ENCODE assay signal across 30 cellular contexts in genomic region chr14:21077672-21078071, GRCh38. TPM values are rescaled to one million over a fixed set of nuclear protein-coding genes. Genes with fewer than 3 reads are reported as not detected.
"Had no signal": no experiment of that assay in that cellular context is flagged by ENCODE, and none has a peak within 500 bp of the region (broad histone marks: within the 10 kb centered on the region; RNA-seq: fewer than 3 reads in every experiment).

No MANE protein-coding gene starts in this region.

- H3K4me3 Mint-ChIP-seq: activated naive CD4-positive, alpha-beta T cell treated with anti-CD3 and anti-CD28 coated beads for 36 hours; activated naive CD8-positive, alpha-beta T cell; activated T-helper 17 cell treated with anti-CD3 and anti-CD28 coated beads, Interleukin-2, amount 50 U/mL, for 72 hours; WTC11 had no signal

- H3K9me3 Mint-ChIP-seq: activated naive CD4-positive, alpha-beta T cell treated with anti-CD3 and anti-CD28 coated beads for 36 hours; activated T-helper 17 cell treated with anti-CD3 and anti-CD28 coated beads, Interleukin-2, amount 50 U/mL, for 72 hours; WTC11 had no signal

- H3K4me1 Mint-ChIP-seq: activated T-helper 17 cell treated with anti-CD3 and anti-CD28 coated beads, Interleukin-2, amount 50 U/mL, for 72 hours had no signal

- H3K9me3 ChIP-seq: adrenal gland, SJSA1 had no signal

- H3K36me3 Mint-ChIP-seq: activated naive CD8-positive, alpha-beta T cell had no signal

- DNase-seq: activated CD4-positive, alpha-beta T cell treated with anti-CD3 and anti-CD28 coated beads for 48 hours; activated CD4-positive, alpha-beta T cell treated with anti-CD3 and anti-CD28 coated beads, Interleukin-2, amount 50 U/mL, for 48 hours; activated CD4-positive, CD25-positive, alpha-beta regulatory T cell treated with anti-CD3 and anti-CD28 coated beads, Interleukin-2, amount 50 U/mL, for 72 hours; activated gamma-delta T cell; activated naive CD4-positive, alpha-beta T cell treated with anti-CD3 and anti-CD28 coated beads for 36 hours; activated T-cell treated with anti-CD3 and anti-CD28 coated beads for 4 hours; activated T-cell treated with anti-CD3 and anti-CD28 coated beads, Interleukin-2, amount 50 U/mL, for 48 hours; adrenal gland; MV-4-11; NCI-H1092 treated with DMSO at 0.1 percent for 48 hours; NCI-H1417 treated with DMSO at 0.1 percent for 48 hours; NCI-H1694; NCI-H2029; NCI-H2107; NCI-H2171 treated with DMSO at 0.1 percent for 48 hours; NCI-H226; NCI-H526 treated with DMSO at 0.1 percent for 48 hours; PC-3; SHP77; SW 1271 had no signal

- H3K4me1 ChIP-seq: SJSA1 had no signal

- ATAC-seq: activated T-helper 17 cell treated with anti-CD3 and anti-CD28 coated beads, Interleukin-2, amount 50 U/mL, for 72 hours; PC-3; SK-N-SH treated with all-trans-retinoic acid at 6 μM for 48 hours; WTC11 had no signal

- H3K27ac Mint-ChIP-seq: activated naive CD4-positive, alpha-beta T cell treated with anti-CD3 and anti-CD28 coated beads for 36 hours; activated naive CD8-positive, alpha-beta T cell; activated T-helper 17 cell treated with anti-CD3 and anti-CD28 coated beads, Interleukin-2, amount 50 U/mL, for 72 hours; WTC11 had no signal

- H3K27ac ChIP-seq: KMS-11, SJSA1 had no signal

- H3K4me3 ChIP-seq: adrenal gland, SJSA1 had no signal

- H3K27me3 ChIP-seq: adrenal gland, SJSA1 had no signal

RNA-seq across cellular contexts. Expression of gene ARHGEF40, which starts 7.6 kb away (rescaled TPM):
- total RNA-seq: activated naive CD4-positive, alpha-beta T cell treated with anti-CD3 and anti-CD28 coated beads for 36 hours; T-helper 1 cell treated with Interleukin-12 subunit alpha and Interleukin-12 subunit beta and Interleukin-4 antibody, amounts not matched to agents 30 ng/mL and 1 ng/mL, for 36 hours had no signal

RNA-seq across cellular contexts. Expression of gene RNASE8, which starts 20.1 kb away (rescaled TPM):
- total RNA-seq: activated CD8-positive, alpha-beta memory T cell treated with anti-CD3 and anti-CD28 coated beads for 36 hours; activated naive CD4-positive, alpha-beta T cell treated with anti-CD3 and anti-CD28 coated beads for 36 hours; activated T-helper 17 cell treated with anti-CD3 and anti-CD28 coated beads, Interleukin-2, amount 50 U/mL, for 72 hours; adrenal gland; MCF 10A; NCI-H460; PC-3; SJSA1; T-helper 1 cell treated with Interleukin-12 subunit alpha and Interleukin-12 subunit beta and Interleukin-4 antibody, amounts not matched to agents 30 ng/mL and 1 ng/mL, for 36 hours; WTC11 had no signal
- polyA plus RNA-seq: adrenal gland had no signal

RNA-seq across cellular contexts. Expression of gene TMEM253, which starts 23.2 kb away (rescaled TPM):
- total RNA-seq: activated naive CD4-positive, alpha-beta T cell treated with anti-CD3 and anti-CD28 coated beads for 36 hours; activated T-helper 17 cell treated with anti-CD3 and anti-CD28 coated beads, Interleukin-2, amount 50 U/mL, for 72 hours; PC-3; SJSA1; T-helper 1 cell treated with Interleukin-12 subunit alpha and Interleukin-12 subunit beta and Interleukin-4 antibody, amounts not matched to agents 30 ng/mL and 1 ng/mL, for 36 hours had no signal

RNA-seq across cellular contexts. Expression of gene RNASE7, which starts 35.5 kb away (rescaled TPM):
- total RNA-seq: activated CD8-positive, alpha-beta memory T cell treated with anti-CD3 and anti-CD28 coated beads for 36 hours; activated naive CD4-positive, alpha-beta T cell treated with anti-CD3 and anti-CD28 coated beads for 36 hours; activated T-helper 17 cell treated with anti-CD3 and anti-CD28 coated beads, Interleukin-2, amount 50 U/mL, for 72 hours; NCI-H460; PC-3; SJSA1; T-helper 1 cell treated with Interleukin-12 subunit alpha and Interleukin-12 subunit beta and Interleukin-4 antibody, amounts not matched to agents 30 ng/mL and 1 ng/mL, for 36 hours; WTC11 had no signal
